1 cellular context compared by ENCODE assay signal in the genomic region with DNA sequence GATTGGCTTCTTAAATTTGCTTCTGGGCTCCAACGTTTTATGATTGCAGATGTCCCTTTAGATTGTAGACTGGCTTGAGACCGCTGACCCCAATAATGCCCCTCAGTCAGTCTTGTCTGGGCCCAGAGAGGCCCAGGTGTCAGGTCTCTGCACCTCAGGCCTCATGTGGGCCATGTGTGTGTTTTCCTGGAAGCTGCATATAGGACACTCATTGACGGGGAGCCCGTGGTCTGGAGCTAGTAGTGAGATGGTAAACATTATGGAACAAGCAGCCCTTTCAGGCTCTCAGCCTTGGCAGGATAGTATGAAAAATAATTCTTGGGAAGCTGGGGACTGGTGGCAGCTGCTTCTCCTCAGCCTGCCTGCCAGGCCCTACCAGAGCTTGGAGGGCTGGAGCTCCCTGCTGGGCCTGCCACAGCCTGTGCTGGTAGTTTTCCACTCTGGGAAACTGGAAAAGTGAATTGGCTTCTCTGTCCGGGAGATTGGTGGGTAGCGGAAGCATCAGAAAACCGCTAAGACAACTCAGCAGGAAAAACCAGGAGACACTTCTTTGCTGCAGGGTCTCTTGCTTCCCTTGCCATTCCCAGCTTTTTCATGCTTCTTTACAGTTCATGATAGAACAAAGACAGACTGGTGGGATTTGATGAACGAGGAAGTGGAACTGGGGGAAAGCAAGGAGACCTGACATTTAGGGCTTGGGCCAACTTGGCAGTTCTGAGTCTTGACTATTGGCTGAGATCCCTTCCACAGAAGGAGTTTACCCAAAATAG.
TF ChIP-seq lines count a peak whose summit lies in the region.

No MANE protein-coding gene starts in this region.

TF ChIP-seq in HepG2, 621 proteins besides CTCF, POLR2A, EP300 and RAD21 (continued from another document and continues in another):
- TF ChIP-seq, protein P1, sequence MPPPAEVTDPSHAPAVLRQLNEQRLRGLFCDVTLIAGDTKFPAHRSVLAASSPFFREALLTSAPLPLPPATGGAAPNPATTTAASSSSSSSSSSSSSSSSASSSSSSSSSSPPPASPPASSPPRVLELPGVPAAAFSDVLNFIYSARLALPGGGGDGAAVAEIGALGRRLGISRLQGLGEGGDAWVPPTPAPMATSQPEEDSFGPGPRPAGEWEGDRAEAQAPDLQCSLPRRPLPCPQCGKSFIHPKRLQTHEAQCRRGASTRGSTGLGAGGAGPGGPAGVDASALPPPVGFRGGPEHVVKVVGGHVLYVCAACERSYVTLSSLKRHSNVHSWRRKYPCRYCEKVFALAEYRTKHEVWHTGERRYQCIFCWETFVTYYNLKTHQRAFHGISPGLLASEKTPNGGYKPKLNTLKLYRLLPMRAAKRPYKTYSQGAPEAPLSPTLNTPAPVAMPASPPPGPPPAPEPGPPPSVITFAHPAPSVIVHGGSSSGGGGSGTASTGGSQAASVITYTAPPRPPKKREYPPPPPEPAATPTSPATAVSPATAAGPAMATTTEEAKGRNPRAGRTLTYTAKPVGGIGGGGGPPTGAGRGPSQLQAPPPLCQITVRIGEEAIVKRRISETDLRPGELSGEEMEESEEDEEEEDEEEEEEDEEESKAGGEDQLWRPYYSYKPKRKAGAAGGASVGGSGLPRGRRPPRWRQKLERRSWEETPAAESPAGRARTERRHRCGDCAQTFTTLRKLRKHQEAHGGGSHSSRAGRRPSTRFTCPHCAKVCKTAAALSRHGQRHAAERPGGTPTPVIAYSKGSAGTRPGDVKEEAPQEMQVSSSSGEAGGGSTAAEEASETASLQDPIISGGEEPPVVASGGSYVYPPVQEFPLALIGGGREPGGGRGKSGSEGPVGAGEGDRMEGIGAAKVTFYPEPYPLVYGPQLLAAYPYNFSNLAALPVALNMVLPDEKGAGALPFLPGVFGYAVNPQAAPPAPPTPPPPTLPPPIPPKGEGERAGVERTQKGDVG (CRISPR knock-in tag; IDR thresholded peaks at IDR 0.05; ENCODE audit: borderline replicate concordance) = peak; percentile 59; the same call in 1 of the 2 replicates
- 0 out of 2 replicates have a peak, but pooled peaks have one; percentile 25 for TF ChIP-seq ISL2 (CRISPR knock-in tag; IDR thresholded peaks at IDR 0.05)
- no peak for TF ChIP-seq SIN3A (IDR thresholded peaks at IDR 0.05; ENCODE audit: borderline replicate concordance, low read depth, low read length)
- peak; percentile 86 for TF ChIP-seq ZFY (CRISPR knock-in tag; IDR thresholded peaks at IDR 0.05)
- TF ChIP-seq, protein P2, sequence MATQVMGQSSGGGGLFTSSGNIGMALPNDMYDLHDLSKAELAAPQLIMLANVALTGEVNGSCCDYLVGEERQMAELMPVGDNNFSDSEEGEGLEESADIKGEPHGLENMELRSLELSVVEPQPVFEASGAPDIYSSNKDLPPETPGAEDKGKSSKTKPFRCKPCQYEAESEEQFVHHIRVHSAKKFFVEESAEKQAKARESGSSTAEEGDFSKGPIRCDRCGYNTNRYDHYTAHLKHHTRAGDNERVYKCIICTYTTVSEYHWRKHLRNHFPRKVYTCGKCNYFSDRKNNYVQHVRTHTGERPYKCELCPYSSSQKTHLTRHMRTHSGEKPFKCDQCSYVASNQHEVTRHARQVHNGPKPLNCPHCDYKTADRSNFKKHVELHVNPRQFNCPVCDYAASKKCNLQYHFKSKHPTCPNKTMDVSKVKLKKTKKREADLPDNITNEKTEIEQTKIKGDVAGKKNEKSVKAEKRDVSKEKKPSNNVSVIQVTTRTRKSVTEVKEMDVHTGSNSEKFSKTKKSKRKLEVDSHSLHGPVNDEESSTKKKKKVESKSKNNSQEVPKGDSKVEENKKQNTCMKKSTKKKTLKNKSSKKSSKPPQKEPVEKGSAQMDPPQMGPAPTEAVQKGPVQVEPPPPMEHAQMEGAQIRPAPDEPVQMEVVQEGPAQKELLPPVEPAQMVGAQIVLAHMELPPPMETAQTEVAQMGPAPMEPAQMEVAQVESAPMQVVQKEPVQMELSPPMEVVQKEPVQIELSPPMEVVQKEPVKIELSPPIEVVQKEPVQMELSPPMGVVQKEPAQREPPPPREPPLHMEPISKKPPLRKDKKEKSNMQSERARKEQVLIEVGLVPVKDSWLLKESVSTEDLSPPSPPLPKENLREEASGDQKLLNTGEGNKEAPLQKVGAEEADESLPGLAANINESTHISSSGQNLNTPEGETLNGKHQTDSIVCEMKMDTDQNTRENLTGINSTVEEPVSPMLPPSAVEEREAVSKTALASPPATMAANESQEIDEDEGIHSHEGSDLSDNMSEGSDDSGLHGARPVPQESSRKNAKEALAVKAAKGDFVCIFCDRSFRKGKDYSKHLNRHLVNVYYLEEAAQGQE (IDR thresholded peaks at IDR 0.05; ENCODE audit: borderline replicate concordance in 1 of 2, low read depth in 1 of 2, low read length in 2 of 2) = 0 out of 4 replicates have a peak, but pooled peaks of 1 of the 2 experiments have one; percentile 8
- 0 out of 2 replicates have a peak, but pooled peaks have one; percentile 11 for TF ChIP-seq THAP11 (CRISPR knock-in tag; IDR thresholded peaks at IDR 0.05)
- TF ChIP-seq, protein P3, sequence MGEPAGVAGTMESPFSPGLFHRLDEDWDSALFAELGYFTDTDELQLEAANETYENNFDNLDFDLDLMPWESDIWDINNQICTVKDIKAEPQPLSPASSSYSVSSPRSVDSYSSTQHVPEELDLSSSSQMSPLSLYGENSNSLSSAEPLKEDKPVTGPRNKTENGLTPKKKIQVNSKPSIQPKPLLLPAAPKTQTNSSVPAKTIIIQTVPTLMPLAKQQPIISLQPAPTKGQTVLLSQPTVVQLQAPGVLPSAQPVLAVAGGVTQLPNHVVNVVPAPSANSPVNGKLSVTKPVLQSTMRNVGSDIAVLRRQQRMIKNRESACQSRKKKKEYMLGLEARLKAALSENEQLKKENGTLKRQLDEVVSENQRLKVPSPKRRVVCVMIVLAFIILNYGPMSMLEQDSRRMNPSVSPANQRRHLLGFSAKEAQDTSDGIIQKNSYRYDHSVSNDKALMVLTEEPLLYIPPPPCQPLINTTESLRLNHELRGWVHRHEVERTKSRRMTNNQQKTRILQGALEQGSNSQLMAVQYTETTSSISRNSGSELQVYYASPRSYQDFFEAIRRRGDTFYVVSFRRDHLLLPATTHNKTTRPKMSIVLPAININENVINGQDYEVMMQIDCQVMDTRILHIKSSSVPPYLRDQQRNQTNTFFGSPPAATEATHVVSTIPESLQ (CRISPR knock-in tag; conservative IDR thresholded peaks at IDR 0.05) = 0 out of 2 replicates have a peak, but pooled peaks have one; percentile 47
- 0 out of 2 replicates have a peak, but pooled peaks have one; percentile 49 for TF ChIP-seq ZNF256 (CRISPR knock-in tag; conservative IDR thresholded peaks at IDR 0.05)
- TF ChIP-seq RARA (CRISPR knock-in tag; IDR thresholded peaks at IDR 0.05) = peak; percentile 49
- no peak for TF ChIP-seq REXO4 (CRISPR knock-in tag; IDR thresholded peaks at IDR 0.05; ENCODE audit: borderline replicate concordance)
- 0 out of 2 replicates have a peak, but pooled peaks have one; percentile 62 for TF ChIP-seq NKX3-1 (CRISPR knock-in tag; IDR thresholded peaks at IDR 0.05)
- TF ChIP-seq YY1 (IDR thresholded peaks at IDR 0.05; ENCODE audit: insufficient read depth, insufficient replicate concordance, low read depth, low read length) = peak; percentile 34
- TF ChIP-seq CREM (IDR thresholded peaks at IDR 0.05) = 0 out of 2 replicates have a peak, but pooled peaks have one; percentile 9
- TF ChIP-seq CREM (CRISPR knock-in tag; IDR thresholded peaks at IDR 0.05) = no peak
- TF ChIP-seq RFX3 (CRISPR knock-in tag; IDR thresholded peaks at IDR 0.05) = no peak
- TF ChIP-seq SATB2 (CRISPR knock-in tag; IDR thresholded peaks at IDR 0.05) = no peak
- TF ChIP-seq, protein P4, sequence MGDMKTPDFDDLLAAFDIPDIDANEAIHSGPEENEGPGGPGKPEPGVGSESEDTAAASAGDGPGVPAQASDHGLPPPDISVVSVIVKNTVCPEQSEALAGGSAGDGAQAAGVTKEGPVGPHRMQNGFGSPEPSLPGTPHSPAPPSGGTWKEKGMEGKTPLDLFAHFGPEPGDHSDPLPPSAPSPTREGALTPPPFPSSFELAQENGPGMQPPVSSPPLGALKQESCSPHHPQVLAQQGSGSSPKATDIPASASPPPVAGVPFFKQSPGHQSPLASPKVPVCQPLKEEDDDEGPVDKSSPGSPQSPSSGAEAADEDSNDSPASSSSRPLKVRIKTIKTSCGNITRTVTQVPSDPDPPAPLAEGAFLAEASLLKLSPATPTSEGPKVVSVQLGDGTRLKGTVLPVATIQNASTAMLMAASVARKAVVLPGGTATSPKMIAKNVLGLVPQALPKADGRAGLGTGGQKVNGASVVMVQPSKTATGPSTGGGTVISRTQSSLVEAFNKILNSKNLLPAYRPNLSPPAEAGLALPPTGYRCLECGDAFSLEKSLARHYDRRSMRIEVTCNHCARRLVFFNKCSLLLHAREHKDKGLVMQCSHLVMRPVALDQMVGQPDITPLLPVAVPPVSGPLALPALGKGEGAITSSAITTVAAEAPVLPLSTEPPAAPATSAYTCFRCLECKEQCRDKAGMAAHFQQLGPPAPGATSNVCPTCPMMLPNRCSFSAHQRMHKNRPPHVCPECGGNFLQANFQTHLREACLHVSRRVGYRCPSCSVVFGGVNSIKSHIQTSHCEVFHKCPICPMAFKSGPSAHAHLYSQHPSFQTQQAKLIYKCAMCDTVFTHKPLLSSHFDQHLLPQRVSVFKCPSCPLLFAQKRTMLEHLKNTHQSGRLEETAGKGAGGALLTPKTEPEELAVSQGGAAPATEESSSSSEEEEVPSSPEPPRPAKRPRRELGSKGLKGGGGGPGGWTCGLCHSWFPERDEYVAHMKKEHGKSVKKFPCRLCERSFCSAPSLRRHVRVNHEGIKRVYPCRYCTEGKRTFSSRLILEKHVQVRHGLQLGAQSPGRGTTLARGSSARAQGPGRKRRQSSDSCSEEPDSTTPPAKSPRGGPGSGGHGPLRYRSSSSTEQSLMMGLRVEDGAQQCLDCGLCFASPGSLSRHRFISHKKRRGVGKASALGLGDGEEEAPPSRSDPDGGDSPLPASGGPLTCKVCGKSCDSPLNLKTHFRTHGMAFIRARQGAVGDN (CRISPR knock-in tag; IDR thresholded peaks at IDR 0.05) = peak; percentile 80
- TF ChIP-seq GABPB1 (CRISPR knock-in tag; IDR thresholded peaks at IDR 0.05) = 0 out of 2 replicates have a peak, but pooled peaks have one; percentile 12
- TF ChIP-seq DMAP1 (CRISPR knock-in tag; IDR thresholded peaks at IDR 0.05) = 0 out of 2 replicates have a peak, but pooled peaks have one; percentile 35
- TF ChIP-seq ZNF547 (CRISPR knock-in tag; IDR thresholded peaks at IDR 0.05) = 0 out of 2 replicates have a peak, but pooled peaks have one; percentile 27
- TF ChIP-seq, protein P5, sequence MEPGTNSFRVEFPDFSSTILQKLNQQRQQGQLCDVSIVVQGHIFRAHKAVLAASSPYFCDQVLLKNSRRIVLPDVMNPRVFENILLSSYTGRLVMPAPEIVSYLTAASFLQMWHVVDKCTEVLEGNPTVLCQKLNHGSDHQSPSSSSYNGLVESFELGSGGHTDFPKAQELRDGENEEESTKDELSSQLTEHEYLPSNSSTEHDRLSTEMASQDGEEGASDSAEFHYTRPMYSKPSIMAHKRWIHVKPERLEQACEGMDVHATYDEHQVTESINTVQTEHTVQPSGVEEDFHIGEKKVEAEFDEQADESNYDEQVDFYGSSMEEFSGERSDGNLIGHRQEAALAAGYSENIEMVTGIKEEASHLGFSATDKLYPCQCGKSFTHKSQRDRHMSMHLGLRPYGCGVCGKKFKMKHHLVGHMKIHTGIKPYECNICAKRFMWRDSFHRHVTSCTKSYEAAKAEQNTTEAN (CRISPR knock-in tag; conservative IDR thresholded peaks at IDR 0.05) = 0 out of 2 replicates have a peak, but pooled peaks have one; percentile 35
- TF ChIP-seq SPEN (CRISPR knock-in tag; IDR thresholded peaks at IDR 0.05; ENCODE audit: low read depth) = peak; percentile 43; the same call in 1 of the 2 replicates
- TF ChIP-seq SAP130 (CRISPR knock-in tag; IDR thresholded peaks at IDR 0.05; ENCODE audit: low read depth) = peak; percentile 47; the same call in 1 of the 2 replicates
- TF ChIP-seq ZNF773 (CRISPR knock-in tag; IDR thresholded peaks at IDR 0.05; ENCODE audit: borderline replicate concordance) = 0 out of 2 replicates have a peak, but pooled peaks have one; percentile 28
- TF ChIP-seq ETV5 (CRISPR knock-in tag; IDR thresholded peaks at IDR 0.05; ENCODE audit: borderline replicate concordance) = no peak
- TF ChIP-seq, protein P6, sequence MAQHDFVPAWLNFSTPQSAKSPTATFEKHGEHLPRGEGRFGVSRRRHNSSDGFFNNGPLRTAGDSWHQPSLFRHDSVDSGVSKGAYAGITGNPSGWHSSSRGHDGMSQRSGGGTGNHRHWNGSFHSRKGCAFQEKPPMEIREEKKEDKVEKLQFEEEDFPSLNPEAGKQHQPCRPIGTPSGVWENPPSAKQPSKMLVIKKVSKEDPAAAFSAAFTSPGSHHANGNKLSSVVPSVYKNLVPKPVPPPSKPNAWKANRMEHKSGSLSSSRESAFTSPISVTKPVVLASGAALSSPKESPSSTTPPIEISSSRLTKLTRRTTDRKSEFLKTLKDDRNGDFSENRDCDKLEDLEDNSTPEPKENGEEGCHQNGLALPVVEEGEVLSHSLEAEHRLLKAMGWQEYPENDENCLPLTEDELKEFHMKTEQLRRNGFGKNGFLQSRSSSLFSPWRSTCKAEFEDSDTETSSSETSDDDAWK (CRISPR knock-in tag; IDR thresholded peaks at IDR 0.05) = no peak
- TF ChIP-seq YEATS2 (CRISPR knock-in tag; IDR thresholded peaks at IDR 0.05; ENCODE audit: borderline replicate concordance) = peak; percentile 44; the same call in 1 of the 2 replicates
- no peak for TF ChIP-seq PTBP1 (IDR thresholded peaks at IDR 0.05; ENCODE audit: low read depth, low read length, poor library complexity, severe bottlenecking)
- TF ChIP-seq, protein P7, sequence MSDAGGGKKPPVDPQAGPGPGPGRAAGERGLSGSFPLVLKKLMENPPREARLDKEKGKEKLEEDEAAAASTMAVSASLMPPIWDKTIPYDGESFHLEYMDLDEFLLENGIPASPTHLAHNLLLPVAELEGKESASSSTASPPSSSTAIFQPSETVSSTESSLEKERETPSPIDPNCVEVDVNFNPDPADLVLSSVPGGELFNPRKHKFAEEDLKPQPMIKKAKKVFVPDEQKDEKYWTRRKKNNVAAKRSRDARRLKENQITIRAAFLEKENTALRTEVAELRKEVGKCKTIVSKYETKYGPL (CRISPR knock-in tag; IDR thresholded peaks at IDR 0.05) = 0 out of 2 replicates have a peak, but pooled peaks have one; percentile 28
- TF ChIP-seq ELF3 (CRISPR knock-in tag; IDR thresholded peaks at IDR 0.05) = 0 out of 2 replicates have a peak, but pooled peaks have one; percentile 33
- TF ChIP-seq TBX2 (CRISPR knock-in tag; IDR thresholded peaks at IDR 0.05; ENCODE audit: borderline replicate concordance) = peak; percentile 79
- 0 out of 2 replicates have a peak, but pooled peaks have one; percentile 19 for TF ChIP-seq MIER3 (CRISPR knock-in tag; IDR thresholded peaks at IDR 0.05; ENCODE audit: borderline replicate concordance)
- 0 out of 2 replicates have a peak, but pooled peaks have one; percentile 32 for TF ChIP-seq BORCS8-MEF2B (CRISPR knock-in tag; IDR thresholded peaks at IDR 0.05)
- TF ChIP-seq FOXA3 (CRISPR knock-in tag; IDR thresholded peaks at IDR 0.05) = no peak
- TF ChIP-seq ZNF446 (CRISPR knock-in tag; IDR thresholded peaks at IDR 0.05) = no peak
- no peak for TF ChIP-seq KLF16 (CRISPR knock-in tag; IDR thresholded peaks at IDR 0.05)
- TF ChIP-seq ZNF230 (CRISPR knock-in tag; IDR thresholded peaks at IDR 0.05) = 0 out of 2 replicates have a peak, but pooled peaks have one; percentile 30
- 0 out of 2 replicates have a peak, but pooled peaks have one; percentile 41 for TF ChIP-seq KLF11 (CRISPR knock-in tag; IDR thresholded peaks at IDR 0.05)
- TF ChIP-seq, protein P8, sequence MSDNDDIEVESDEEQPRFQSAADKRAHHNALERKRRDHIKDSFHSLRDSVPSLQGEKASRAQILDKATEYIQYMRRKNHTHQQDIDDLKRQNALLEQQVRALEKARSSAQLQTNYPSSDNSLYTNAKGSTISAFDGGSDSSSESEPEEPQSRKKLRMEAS (IDR thresholded peaks at IDR 0.05) = peak; percentile 89
